Comparison of ENCODE assay signal across 8 cellular contexts in genomic region chr13:31160857-31161582, GRCh38. TPM values are rescaled to one million over a fixed set of nuclear protein-coding genes. Genes with fewer than 3 reads are reported as not detected.
DNase-seq lines count a peak whose midpoint lies in the region; ATAC-seq and TF ChIP-seq lines count a peak whose summit lies in the region.

No MANE protein-coding gene starts in this region.

- H3K4me1 Mint-ChIP-seq in progenitor cell of endocrine pancreas (ENCODE audit: low read depth), result peaks cover 18% of the 10 kb centered on the region

- peak in 1 of 2 donors; percentile 58 for TF ChIP-seq POLR2A in adrenal gland (IDR thresholded peaks at IDR 0.05)

- H3K9me3 Mint-ChIP-seq in progenitor cell of endocrine pancreas (ENCODE audit: low read depth), result no peaks in the 10 kb centered on the region

- H3K27ac ChIP-seq in BLaER1, result peak overlapping the region; percentile 85
- peak overlapping the region; percentile 67 for H3K27ac ChIP-seq in HL-60 (replicated peaks)
- peak overlapping the region in 4 of 5 donors; percentile 86 to 100 (median 88) for H3K27ac ChIP-seq in adrenal gland
- H3K27ac ChIP-seq in upper lobe of right lung, result peak overlapping the region; percentile 83

- peak overlapping the region; percentile 90 for H3K9ac ChIP-seq in BLaER1

- H3K36me3 ChIP-seq in BLaER1, result peaks cover 15% of the 10 kb centered on the region
- H3K36me3 ChIP-seq in adrenal gland (replicated peaks in 1 of 2), result peaks cover 0 to 6% of the 10 kb centered on the region in 2 donors
- H3K36me3 ChIP-seq in upper lobe of right lung, result peaks cover 22% of the 10 kb centered on the region

- peak overlapping the region; percentile 82 for H3K4me2 ChIP-seq in BLaER1

- H3K4me3 Mint-ChIP-seq in progenitor cell of endocrine pancreas (ENCODE audit: low read depth), result peak overlapping the region; percentile 88

- peaks cover 30% of the 10 kb centered on the region for H3K4me1 ChIP-seq in BLaER1
- H3K4me1 ChIP-seq in adrenal gland (replicated peaks in 1 of 2), result peaks cover 16 to 30% of the 10 kb centered on the region in 2 donors
- peaks cover 18% of the 10 kb centered on the region for H3K4me1 ChIP-seq in upper lobe of right lung

- H3K27me3 ChIP-seq in BLaER1, result no peaks in the 10 kb centered on the region
- no peaks in the 10 kb centered on the region for H3K27me3 ChIP-seq in HL-60 (ENCODE audit: insufficient read depth, poor library complexity, severe bottlenecking)
- H3K27me3 ChIP-seq in adrenal gland, result no peaks in the 10 kb centered on the region
- no peaks in the 10 kb centered on the region for H3K27me3 ChIP-seq in upper lobe of right lung

- no peaks in the 10 kb centered on the region for H3K9me3 ChIP-seq in BLaER1
- H3K9me3 ChIP-seq in adrenal gland (replicated peaks in 1 of 3), result no peaks in the 10 kb centered on the region
- no peaks in the 10 kb centered on the region for H3K9me3 ChIP-seq in upper lobe of right lung

- 0 to 1% (median 1%) methylated on average over 18 to 53 of the region's 53 CpGs for WGBS in adrenal gland, 4 donors

- H3K4me3 ChIP-seq in BLaER1 (peak overlapping the region; percentile 91), HL-60 (replicated peaks; ENCODE audit: insufficient read depth, low read length) (peak overlapping the region; percentile 99), adrenal gland (peak overlapping the region; percentile 53 to 99 (median 84)), upper lobe of right lung (peak overlapping the region; percentile 86)

- peaks cover 36% of the 10 kb centered on the region for H4K20me1 ChIP-seq in BLaER1

- peaks cover 8% of the 10 kb centered on the region for H3K27me3 Mint-ChIP-seq in progenitor cell of endocrine pancreas

- peak; percentile 20 for ATAC-seq in GM19372 (IDR thresholded peaks at IDR 0.05; ENCODE audit: low read depth, unreplicated experiment)
- ATAC-seq in left ventricle myocardium superior, result peak; percentile 42
- peak; percentile 43 for ATAC-seq in upper lobe of right lung

- intact Hi-C loops in adrenal gland (cut with DNase I) (loop anchor here in 1 of 2 donors (5.0 kb wide), 1 partner anchor 41 kb away; no protein-coding TSS in a partner anchor), left ventricle myocardium superior (cut with micrococcal nuclease) (no loop called here), upper lobe of right lung (cut with DNase I) (no loop called here)

- TF ChIP-seq CTCF in HL-60 (IDR thresholded peaks at IDR 0.05; ENCODE audit: insufficient read depth, low read length), result no peak
- no peak for TF ChIP-seq CTCF in adrenal gland (IDR thresholded peaks at IDR 0.05)
- no peak for TF ChIP-seq CTCF in progenitor cell of endocrine pancreas (IDR thresholded peaks at IDR 0.05; ENCODE audit: unreplicated experiment)
- no peak for TF ChIP-seq CTCF in upper lobe of right lung (IDR thresholded peaks at IDR 0.05)

- H3K27ac Mint-ChIP-seq in progenitor cell of endocrine pancreas, result peak overlapping the region; percentile 99

- DNase-seq in HL-60 (ENCODE audit: low read depth in 1 of 2, low spot score in 1 of 2) (peak; percentile 35 to 85), SKM-1 treated with dmso at 0.1 percent for 144 hours (lab: John Stamatoyannopoulos, UW; ENCODE audit: unreplicated experiment) (peak; percentile 42), adrenal gland (peak; percentile 65 to 83 (median 74)), left ventricle myocardium superior (peak; percentile 69), progenitor cell of endocrine pancreas (ENCODE audit: low spot score, unreplicated experiment) (peak; percentile 38), upper lobe of right lung (peak; percentile 84)

- H3K36me3 Mint-ChIP-seq in progenitor cell of endocrine pancreas (ENCODE audit: insufficient read depth), result peaks cover 4% of the 10 kb centered on the region

RNA-seq across cellular contexts. Expression of gene HSPH1, which starts 0.7 kb away (rescaled TPM):
- total RNA-seq in adrenal gland (100 to 1,000 TPM in 1 of 8 donors, 10 to 100 TPM in 7; 19.8 to 103 (median 48.2) TPM), left ventricle myocardium superior (82.4 TPM), progenitor cell of endocrine pancreas (121 and 122 TPM in 2 replicates), upper lobe of right lung (79.8 TPM)
- polyA plus RNA-seq in adrenal gland, result 100 to 1,000 TPM in 1 of 3 donors, 10 to 100 TPM in 2; 39.2 to 122 (median 44.7) TPM

RNA-seq across cellular contexts. Expression of gene B3GLCT, which starts 38.8 kb away (rescaled TPM):
- total RNA-seq in adrenal gland, result 1 to 10 TPM; 2.2 to 6.4 (median 3.9) TPM
- 1 to 10 TPM; 1.9 to 2.3 (median 2.0) TPM for polyA plus RNA-seq in adrenal gland
- 20.3 TPM for total RNA-seq in left ventricle myocardium superior
- total RNA-seq in progenitor cell of endocrine pancreas, result 6.6 and 6.7 TPM in 2 replicates
- total RNA-seq in upper lobe of right lung, result 6.7 TPM

Comparison
In these comparisons a context has a peak if more than half of its experiments do, and no peak if none do; other contexts are left out.
1. Peak in every context shown above with its lines: DNase-seq, ATAC-seq, H3K4me3 ChIP-seq and H3K27ac ChIP-seq.